ENCODE assay signal across 17 cellular contexts in genomic region chr9:136513191-136513590, GRCh38. TPM values are rescaled to one million over a fixed set of nuclear protein-coding genes. Genes with fewer than 3 reads are reported as not detected.
A peak's percentile ranks its signal among the peaks of the same experiment; 100 is the strongest.
DNase-seq lines count a peak whose midpoint lies in the region; ATAC-seq and TF ChIP-seq lines count a peak whose summit lies in the region.
"Had no signal": no experiment of that assay in that cellular context is flagged by ENCODE, and none has a peak within 500 bp of the region (broad histone marks: within the 10 kb centered on the region; RNA-seq: fewer than 3 reads in every experiment).

No MANE protein-coding gene starts in this region.

- peaks cover 30% of the 10 kb centered on the region for H3K79me1 ChIP-seq in neuronal stem cell (ENCODE audit: low read depth, low read length)

- no peak for TF ChIP-seq EP300 in upper lobe of left lung (IDR thresholded peaks at IDR 0.05)

- WGBS in neuronal stem cell (ENCODE audit: extremely low coverage in 2 of 2, insufficient read length in 2 of 2, insufficient replicate concordance in 1 of 2), 2 donors = no CpG with 5 or more reads among the region's 16 CpGs
- WGBS in upper lobe of left lung, 2 donors = 94 to 97% methylated on average over 8 to 16 of the region's 16 CpGs

- H3K4me3 ChIP-seq in left ventricle myocardium inferior = no peak overlapping the region
- no peak overlapping the region for H3K4me3 ChIP-seq in dorsolateral prefrontal cortex
- H3K4me3 ChIP-seq in neuronal stem cell (ENCODE audit: low read length in 2 of 2) = no peak overlapping the region
- no peak overlapping the region for H3K4me3 ChIP-seq in upper lobe of left lung
- H3K4me3 ChIP-seq: A549, PC-9 had no signal

- H2BK5ac ChIP-seq in neuronal stem cell (ENCODE audit: low read length) = no peak overlapping the region

- peaks cover 59% of the 10 kb centered on the region for H3K4me1 ChIP-seq in left ventricle myocardium inferior
- peaks cover 0 to 14% of the 10 kb centered on the region in 2 donors for H3K4me1 ChIP-seq in neuronal stem cell (ENCODE audit: control insufficient read depth in 2 of 2, insufficient read depth in 1 of 2, low read depth in 1 of 2, low read length in 2 of 2)
- H3K4me1 ChIP-seq in upper lobe of left lung = peaks cover 23 to 64% (median 42%) of the 10 kb centered on the region in 4 donors
- H3K4me1 ChIP-seq: A549 had no signal

- H3K23ac ChIP-seq in neuronal stem cell (ENCODE audit: low read depth, low read length, poor library complexity) = peak overlapping the region; percentile 8

- H3K27me3 ChIP-seq in left ventricle myocardium inferior (ENCODE audit: low read depth) (no peaks in the 10 kb centered on the region), dorsolateral prefrontal cortex (no peaks in the 10 kb centered on the region), neuronal stem cell (ENCODE audit: control insufficient read depth in 3 of 3, insufficient read depth in 3 of 3, low read depth in 1 of 3, low read length in 3 of 3) (no peaks in the 10 kb centered on the region), upper lobe of left lung (no peaks in the 10 kb centered on the region)

- H4K8ac ChIP-seq in neuronal stem cell (ENCODE audit: low read depth, low read length) = peak overlapping the region; percentile 29

- intact Hi-C loops in left ventricle myocardium inferior (cut with micrococcal nuclease) (no loop called here), Right ventricle myocardium inferior (cut with DNase I) (no loop called here), dorsolateral prefrontal cortex (cut with DNase I) (loop anchor here in 1 of 2 donors (5.0 kb wide), 1 partner anchor 34 kb away; the partner anchor contains the start of gene NOTCH1)

- peak overlapping the region; percentile 31 for H3K14ac ChIP-seq in neuronal stem cell (ENCODE audit: low read length)

- H3K4ac ChIP-seq in neuronal stem cell (ENCODE audit: low read length) = no peak overlapping the region

- H3K36me3 ChIP-seq in left ventricle myocardium inferior = peaks cover 85% of the 10 kb centered on the region
- peaks cover 87 to 97% of the 10 kb centered on the region in 2 donors for H3K36me3 ChIP-seq in neuronal stem cell (replicated peaks in 1 of 2; ENCODE audit: control insufficient read depth in 2 of 2, insufficient read depth in 2 of 2, low read length in 2 of 2)
- H3K36me3 ChIP-seq in upper lobe of left lung = peaks cover 59 to 100% (median 100%) of the 10 kb centered on the region in 4 donors

- no peak overlapping the region for H2BK15ac ChIP-seq in neuronal stem cell (ENCODE audit: low read length)

- H3K9me3 ChIP-seq in left ventricle myocardium inferior (replicated peaks) (no peaks in the 10 kb centered on the region), neuronal stem cell (replicated peaks in 1 of 2; ENCODE audit: control insufficient read depth in 2 of 2, insufficient read depth in 1 of 2, low read depth in 1 of 2, low read length in 2 of 2) (peaks cover 0 to 2% of the 10 kb centered on the region in 2 donors), upper lobe of left lung (no peaks in the 10 kb centered on the region)
- H3K9me3 ChIP-seq: A549 had no signal

- H3K9ac ChIP-seq in neuronal stem cell (ENCODE audit: low read depth, low read length, poor library complexity) = no peak overlapping the region

- peak overlapping the region; percentile 59 for H3K18ac ChIP-seq in neuronal stem cell (ENCODE audit: low read length)

- H2AK5ac ChIP-seq in neuronal stem cell (ENCODE audit: low read depth, low read length) = peak overlapping the region; percentile 14

- ATAC-seq in Right ventricle myocardium inferior (no peak), upper lobe of left lung (ENCODE audit: low FRiP score in 2 of 2) (no peak)

- no peak for TF ChIP-seq CTCF in left ventricle myocardium inferior (IDR thresholded peaks at IDR 0.05; ENCODE audit: borderline replicate concordance)
- TF ChIP-seq CTCF in dorsolateral prefrontal cortex (IDR thresholded peaks at IDR 0.05 in 54 of 56, conservative IDR thresholded peaks at IDR 0.05 in 2 of 56; ENCODE audit: low read depth in 1 of 56, partially characterized antibody in 56 of 56) = no peak
- TF ChIP-seq CTCF in upper lobe of left lung (IDR thresholded peaks at IDR 0.05) = no peak

- no peak overlapping the region for H2BK12ac ChIP-seq in neuronal stem cell (ENCODE audit: low read length)

- no peak overlapping the region for H2BK120ac ChIP-seq in neuronal stem cell (ENCODE audit: low read depth, low read length)

- no peak overlapping the region for H2AFZ ChIP-seq in neuronal stem cell (ENCODE audit: low read length)
- H2AFZ ChIP-seq: PC-9 had no signal

- H3K27ac ChIP-seq in left ventricle myocardium inferior (replicated peaks) (peak overlapping the region; percentile 93), dorsolateral prefrontal cortex (peak overlapping the region in 58 of 59 donors; percentile 11 to 98 (median 92)), neuronal stem cell (replicated peaks; ENCODE audit: low read length) (no peak overlapping the region), upper lobe of left lung (peak overlapping the region; percentile 85 to 95 (median 88))
- H3K27ac ChIP-seq: A549, C4-2B, PC-9 had no signal

- DNase-seq in left ventricle myocardium inferior (no peak), Right ventricle myocardium inferior (ENCODE audit: missing footprints) (no peak), dorsolateral prefrontal cortex (no peak), neuronal stem cell (ENCODE audit: low spot score) (no peak), upper lobe of left lung (peak in 1 of 2 donors; percentile 55), NCI-H69 (lab: John Stamatoyannopoulos, UW) (no peak), NCI-H226 (no peak)
- no peak for DNase-seq in activated CD4-positive, alpha-beta T cell treated with anti-CD3 and anti-CD28 coated beads, Interleukin-2, amount 50 U/mL, for 1 hour
- DNase-seq: COR-L47, DMS153, HCEC 1CT, NCI-H1436 treated with DMSO at 0.1 percent for 48 hours, NCI-H2227 treated with DMSO at 0.1 percent for 48 hours, PC-9, SHP77 treated with DMSO at 0.1 percent for 48 hours had no signal

- H3K4me2 ChIP-seq in neuronal stem cell (ENCODE audit: insufficient read depth, low read length, poor library complexity, severe bottlenecking) = no peak overlapping the region
- H3K4me2 ChIP-seq: A549, PC-9 had no signal

- TF ChIP-seq POLR2A in upper lobe of left lung (IDR thresholded peaks at IDR 0.05) = no peak

- no peak overlapping the region for H4K91ac ChIP-seq in neuronal stem cell (ENCODE audit: low read depth, low read length, poor library complexity)

RNA-seq across cellular contexts. Expression of gene SEC16A, which starts 30.4 kb away (rescaled TPM):
- total RNA-seq in left ventricle myocardium inferior (23.4 TPM), Right ventricle myocardium inferior (22.3 TPM), dorsolateral prefrontal cortex (10 to 100 TPM; 52.6 to 89.0 (median 68.2) TPM), upper lobe of left lung (10 to 100 TPM; 64.1 to 89.1 (median 72.1) TPM)
- polyA plus RNA-seq in neuronal stem cell (2013, experiment 1 of 2) = 14.7 TPM
- 15.9 TPM for polyA plus RNA-seq in neuronal stem cell (2013, experiment 2 of 2)

RNA-seq across cellular contexts. Expression of gene NOTCH1, which starts 32.7 kb away (rescaled TPM):
- total RNA-seq in left ventricle myocardium inferior = 17.6 TPM
- 18.7 TPM for total RNA-seq in Right ventricle myocardium inferior
- total RNA-seq in dorsolateral prefrontal cortex = 10 to 100 TPM; 24.0 to 92.1 (median 38.8) TPM
- 32.9 TPM for polyA plus RNA-seq in neuronal stem cell (2013, experiment 1 of 2)
- polyA plus RNA-seq in neuronal stem cell (2013, experiment 2 of 2) = 33.2 TPM
- total RNA-seq in upper lobe of left lung = 100 to 1,000 TPM in 4 of 6 donors, 10 to 100 TPM in 2; 49.6 to 175 (median 110) TPM
